Comparison of ENCODE assay signal across 12 cellular contexts in genomic region chr7:102453319-102453718, GRCh38.
"Had no signal": no experiment of that assay in that cellular context is flagged by ENCODE, and none has a peak within 500 bp of the region (broad histone marks: within the 10 kb centered on the region; RNA-seq: fewer than 3 reads in every experiment).

No MANE protein-coding gene starts in this region.

- H3K9me3 ChIP-seq: adrenal gland, ovary, tibial nerve had no signal

- H3K27ac ChIP-seq: adrenal gland, ovary, skin epidermis, tibial nerve had no signal

- ATAC-seq: esophagus mucosa; left colon; stimulated activated effector memory CD8-positive, alpha-beta T cell treated with anti-CD3 and anti-CD28 coated beads, Interleukin-12 subunit alpha, Interleukin-12 subunit beta, amount 100 ng/mL, for 72 hours had no signal

- H3K4me3 ChIP-seq: adrenal gland, ovary, skin epidermis, tibial nerve had no signal

- DNase-seq: activated CD4-positive, alpha-beta T cell treated with anti-CD3 and anti-CD28 coated beads, Interleukin-2, amount 50 U/mL, for 1 hour; activated naive CD4-positive, alpha-beta T cell treated with anti-CD3 and anti-CD28 coated beads, Interleukin-2, amount 50 U/mL, for 16 hours; dermis blood vessel endothelial cell; left colon; mesenchymal stem cell; ovary; retina had no signal

- H3K36me3 ChIP-seq: ovary had no signal

- H3K4me1 ChIP-seq: adrenal gland, tibial nerve had no signal

- H3K27me3 ChIP-seq: adrenal gland, ovary, tibial nerve had no signal
